In the genomic region with DNA sequence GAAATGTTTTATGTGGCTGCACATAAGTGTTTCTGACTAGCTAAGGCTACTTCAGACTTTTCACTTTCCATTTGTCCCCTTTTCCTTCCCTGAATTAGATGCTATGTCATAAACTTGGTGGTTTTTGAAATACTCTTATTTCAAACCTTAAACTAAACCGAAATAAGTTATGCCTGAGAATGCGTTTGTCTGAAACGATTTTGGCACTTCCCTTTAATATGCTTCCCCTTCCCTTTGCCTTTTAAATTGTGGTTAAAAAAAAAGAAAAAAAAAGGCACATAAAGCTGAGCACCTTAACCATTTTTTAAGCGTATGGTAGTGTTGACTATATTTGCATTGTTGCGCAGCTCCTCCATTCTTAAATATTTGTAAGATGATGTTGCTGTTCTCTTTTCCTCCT, we compare ENCODE assay signal across 17 cellular contexts.
"Had no signal": no experiment of that assay in that cellular context is flagged by ENCODE, and none has a peak within 500 bp of the region (broad histone marks: within the 10 kb centered on the region; RNA-seq: fewer than 3 reads in every experiment).

No MANE protein-coding gene starts in this region.

- H3K9me3 ChIP-seq: breast epithelium, esophagus squamous epithelium, left lung, psoas muscle had no signal

- DNase-seq: activated CD4-positive, alpha-beta T cell treated with anti-CD3 and anti-CD28 coated beads for 36 hours; activated CD8-positive, alpha-beta memory T cell treated with anti-CD3 and anti-CD28 coated beads, Interleukin-2, amount 50 U/mL, for 48 hours; activated CD8-positive, alpha-beta T cell treated with anti-CD3 and anti-CD28 coated beads, Interleukin-2, amount 10 ng/mL, durations not matched to agents 7 days and 5 days; aorta; dorsolateral prefrontal cortex; esophagus squamous epithelium; foreskin fibroblast; left lung; mesenchymal stem cell; psoas muscle; stimulated activated CD4-positive, alpha-beta T cell treated with anti-CD3 and anti-CD28 coated beads, Interleukin-2, amount 100 ng/mL, for 24 hours; stimulated activated naive CD4-positive, alpha-beta T cell; substantia nigra; trophoblast cell had no signal

- H3K27me3 Mint-ChIP-seq: activated CD4-positive, alpha-beta T cell treated with anti-CD3 and anti-CD28 coated beads for 36 hours had no signal

- H3K27ac ChIP-seq: breast epithelium, dorsolateral prefrontal cortex, esophagus squamous epithelium, psoas muscle had no signal

- H3K27ac Mint-ChIP-seq: activated CD4-positive, alpha-beta T cell treated with anti-CD3 and anti-CD28 coated beads for 36 hours; activated CD8-positive, alpha-beta T cell treated with anti-CD3 and anti-CD28 coated beads, Interleukin-2, amount 10 ng/mL, durations not matched to agents 7 days and 5 days; nephron had no signal

- H3K4me3 ChIP-seq: breast epithelium, dorsolateral prefrontal cortex, esophagus squamous epithelium, left lung, psoas muscle had no signal

- H3K4me1 Mint-ChIP-seq: nephron had no signal

- H3K9me3 Mint-ChIP-seq: nephron had no signal

- ATAC-seq: activated CD4-positive, alpha-beta T cell treated with anti-CD3 and anti-CD28 coated beads for 36 hours; activated CD8-positive, alpha-beta T cell treated with anti-CD3 and anti-CD28 coated beads, Interleukin-2, amount 10 ng/mL, durations not matched to agents 7 days and 5 days; left lung; psoas muscle; sciatic nerve had no signal

- H3K27me3 ChIP-seq: breast epithelium, dorsolateral prefrontal cortex, esophagus squamous epithelium, left lung had no signal

- H3K4me3 Mint-ChIP-seq: activated CD4-positive, alpha-beta T cell treated with anti-CD3 and anti-CD28 coated beads for 36 hours; activated CD8-positive, alpha-beta T cell treated with anti-CD3 and anti-CD28 coated beads, Interleukin-2, amount 10 ng/mL, durations not matched to agents 7 days and 5 days; nephron had no signal

- H3K4me1 ChIP-seq: breast epithelium, esophagus squamous epithelium, psoas muscle had no signal
